Comparison of ENCODE assay signal across 1 cellular context in the genomic region with DNA sequence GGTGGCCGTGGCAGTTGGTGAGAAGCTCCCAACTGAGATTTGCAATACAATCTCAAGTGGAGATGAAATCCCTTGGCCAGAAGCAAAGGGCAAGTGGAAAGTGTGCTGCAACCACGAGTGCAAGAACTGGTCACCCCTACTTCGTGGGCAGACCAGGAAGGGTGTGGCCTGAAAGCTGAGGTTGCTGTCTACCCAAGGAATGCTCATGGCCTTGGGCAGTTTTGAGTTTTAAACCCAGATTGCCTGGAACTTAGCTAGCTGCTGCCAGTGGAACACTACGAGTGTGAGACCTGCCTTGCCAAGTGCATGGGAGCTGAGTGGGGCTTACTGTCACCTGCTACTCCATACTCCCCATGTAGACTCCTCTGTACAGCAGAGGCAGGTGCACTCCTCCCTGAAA.
TF ChIP-seq lines count a peak whose summit lies in the region.

No MANE protein-coding gene starts in this region.

TF ChIP-seq in K562, 482 proteins besides CTCF, POLR2A, EP300 and RAD21 (continued from another document):
- TF ChIP-seq FOXK1 (CRISPR knock-in tag; IDR thresholded peaks at IDR 0.05; ENCODE audit: borderline replicate concordance): no peak
- no peak for TF ChIP-seq MCM2 (IDR thresholded peaks at IDR 0.05; ENCODE audit: low read depth)
- no peak for TF ChIP-seq ZFP36 (IDR thresholded peaks at IDR 0.05; ENCODE audit: low read depth, low read length, partially characterized antibody)
- TF ChIP-seq, protein P1, sequence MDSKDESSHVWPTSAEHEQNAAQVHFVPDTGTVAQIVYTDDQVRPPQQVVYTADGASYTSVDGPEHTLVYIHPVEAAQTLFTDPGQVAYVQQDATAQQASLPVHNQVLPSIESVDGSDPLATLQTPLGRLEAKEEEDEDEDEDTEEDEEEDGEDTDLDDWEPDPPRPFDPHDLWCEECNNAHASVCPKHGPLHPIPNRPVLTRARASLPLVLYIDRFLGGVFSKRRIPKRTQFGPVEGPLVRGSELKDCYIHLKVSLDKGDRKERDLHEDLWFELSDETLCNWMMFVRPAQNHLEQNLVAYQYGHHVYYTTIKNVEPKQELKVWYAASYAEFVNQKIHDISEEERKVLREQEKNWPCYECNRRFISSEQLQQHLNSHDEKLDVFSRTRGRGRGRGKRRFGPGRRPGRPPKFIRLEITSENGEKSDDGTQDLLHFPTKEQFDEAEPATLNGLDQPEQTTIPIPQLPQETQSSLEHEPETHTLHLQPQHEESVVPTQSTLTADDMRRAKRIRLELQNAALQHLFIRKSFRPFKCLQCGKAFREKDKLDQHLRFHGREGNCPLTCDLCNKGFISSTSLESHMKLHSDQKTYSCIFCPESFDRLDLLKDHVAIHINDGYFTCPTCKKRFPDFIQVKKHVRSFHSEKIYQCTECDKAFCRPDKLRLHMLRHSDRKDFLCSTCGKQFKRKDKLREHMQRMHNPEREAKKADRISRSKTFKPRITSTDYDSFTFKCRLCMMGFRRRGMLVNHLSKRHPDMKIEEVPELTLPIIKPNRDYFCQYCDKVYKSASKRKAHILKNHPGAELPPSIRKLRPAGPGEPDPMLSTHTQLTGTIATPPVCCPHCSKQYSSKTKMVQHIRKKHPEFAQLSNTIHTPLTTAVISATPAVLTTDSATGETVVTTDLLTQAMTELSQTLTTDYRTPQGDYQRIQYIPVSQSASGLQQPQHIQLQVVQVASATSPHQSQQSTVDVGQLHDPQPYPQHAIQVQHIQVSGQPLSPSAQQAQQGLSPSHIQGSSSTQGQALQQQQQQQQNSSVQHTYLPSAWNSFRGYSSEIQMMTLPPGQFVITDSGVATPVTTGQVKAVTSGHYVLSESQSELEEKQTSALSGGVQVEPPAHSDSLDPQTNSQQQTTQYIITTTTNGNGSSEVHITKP (IDR thresholded peaks at IDR 0.05; ENCODE audit: partially characterized antibody): peak; percentile 58
- no peak for TF ChIP-seq HCFC1 (IDR thresholded peaks at IDR 0.05; ENCODE audit: low read depth, low read length)
